ENCODE assay signal across 1 cellular context in the genomic region with DNA sequence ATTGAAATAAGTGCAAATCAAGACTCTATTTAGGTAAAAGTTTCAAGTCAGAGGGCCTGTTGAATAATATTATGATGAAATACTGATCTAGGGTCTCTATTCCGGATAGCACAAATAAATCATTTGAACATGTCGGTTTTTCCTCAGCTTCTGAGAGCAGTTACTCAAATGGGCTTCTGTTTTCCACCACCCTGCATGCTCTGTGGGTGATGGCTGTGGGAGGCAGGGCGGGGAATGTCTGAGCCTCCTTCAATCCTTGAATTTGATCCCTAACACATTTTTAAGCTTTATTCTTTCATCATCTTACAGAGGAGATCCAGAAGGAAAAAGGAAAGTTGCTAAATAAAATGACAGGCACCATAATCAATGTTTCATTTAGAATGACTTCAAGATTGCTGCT.
TF ChIP-seq lines count a peak whose summit lies in the region.

No MANE protein-coding gene starts in this region.

TF ChIP-seq in HEK293, 187 proteins besides CTCF, POLR2A, EP300 and RAD21 (continued from another document):
- TF ChIP-seq, protein P1, sequence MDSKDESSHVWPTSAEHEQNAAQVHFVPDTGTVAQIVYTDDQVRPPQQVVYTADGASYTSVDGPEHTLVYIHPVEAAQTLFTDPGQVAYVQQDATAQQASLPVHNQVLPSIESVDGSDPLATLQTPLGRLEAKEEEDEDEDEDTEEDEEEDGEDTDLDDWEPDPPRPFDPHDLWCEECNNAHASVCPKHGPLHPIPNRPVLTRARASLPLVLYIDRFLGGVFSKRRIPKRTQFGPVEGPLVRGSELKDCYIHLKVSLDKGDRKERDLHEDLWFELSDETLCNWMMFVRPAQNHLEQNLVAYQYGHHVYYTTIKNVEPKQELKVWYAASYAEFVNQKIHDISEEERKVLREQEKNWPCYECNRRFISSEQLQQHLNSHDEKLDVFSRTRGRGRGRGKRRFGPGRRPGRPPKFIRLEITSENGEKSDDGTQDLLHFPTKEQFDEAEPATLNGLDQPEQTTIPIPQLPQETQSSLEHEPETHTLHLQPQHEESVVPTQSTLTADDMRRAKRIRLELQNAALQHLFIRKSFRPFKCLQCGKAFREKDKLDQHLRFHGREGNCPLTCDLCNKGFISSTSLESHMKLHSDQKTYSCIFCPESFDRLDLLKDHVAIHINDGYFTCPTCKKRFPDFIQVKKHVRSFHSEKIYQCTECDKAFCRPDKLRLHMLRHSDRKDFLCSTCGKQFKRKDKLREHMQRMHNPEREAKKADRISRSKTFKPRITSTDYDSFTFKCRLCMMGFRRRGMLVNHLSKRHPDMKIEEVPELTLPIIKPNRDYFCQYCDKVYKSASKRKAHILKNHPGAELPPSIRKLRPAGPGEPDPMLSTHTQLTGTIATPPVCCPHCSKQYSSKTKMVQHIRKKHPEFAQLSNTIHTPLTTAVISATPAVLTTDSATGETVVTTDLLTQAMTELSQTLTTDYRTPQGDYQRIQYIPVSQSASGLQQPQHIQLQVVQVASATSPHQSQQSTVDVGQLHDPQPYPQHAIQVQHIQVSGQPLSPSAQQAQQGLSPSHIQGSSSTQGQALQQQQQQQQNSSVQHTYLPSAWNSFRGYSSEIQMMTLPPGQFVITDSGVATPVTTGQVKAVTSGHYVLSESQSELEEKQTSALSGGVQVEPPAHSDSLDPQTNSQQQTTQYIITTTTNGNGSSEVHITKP (tag by site-specific recombination; IDR thresholded peaks at IDR 0.05): peak; percentile 19; the same call in 1 of the 2 replicates
- TF ChIP-seq, protein P2, sequence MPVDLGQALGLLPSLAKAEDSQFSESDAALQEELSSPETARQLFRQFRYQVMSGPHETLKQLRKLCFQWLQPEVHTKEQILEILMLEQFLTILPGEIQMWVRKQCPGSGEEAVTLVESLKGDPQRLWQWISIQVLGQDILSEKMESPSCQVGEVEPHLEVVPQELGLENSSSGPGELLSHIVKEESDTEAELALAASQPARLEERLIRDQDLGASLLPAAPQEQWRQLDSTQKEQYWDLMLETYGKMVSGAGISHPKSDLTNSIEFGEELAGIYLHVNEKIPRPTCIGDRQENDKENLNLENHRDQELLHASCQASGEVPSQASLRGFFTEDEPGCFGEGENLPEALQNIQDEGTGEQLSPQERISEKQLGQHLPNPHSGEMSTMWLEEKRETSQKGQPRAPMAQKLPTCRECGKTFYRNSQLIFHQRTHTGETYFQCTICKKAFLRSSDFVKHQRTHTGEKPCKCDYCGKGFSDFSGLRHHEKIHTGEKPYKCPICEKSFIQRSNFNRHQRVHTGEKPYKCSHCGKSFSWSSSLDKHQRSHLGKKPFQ (tag by site-specific recombination; IDR thresholded peaks at IDR 0.05): no peak
- peak; percentile 64 for TF ChIP-seq ZFHX2 (tag by site-specific recombination; conservative IDR thresholded peaks at IDR 0.05)
- TF ChIP-seq ZNF311 (tag by site-specific recombination; IDR thresholded peaks at IDR 0.05; ENCODE audit: borderline replicate concordance): no peak
- TF ChIP-seq TRIM28 (IDR thresholded peaks at IDR 0.05; ENCODE audit: borderline replicate concordance, low read length): no peak
- TF ChIP-seq, protein P3, sequence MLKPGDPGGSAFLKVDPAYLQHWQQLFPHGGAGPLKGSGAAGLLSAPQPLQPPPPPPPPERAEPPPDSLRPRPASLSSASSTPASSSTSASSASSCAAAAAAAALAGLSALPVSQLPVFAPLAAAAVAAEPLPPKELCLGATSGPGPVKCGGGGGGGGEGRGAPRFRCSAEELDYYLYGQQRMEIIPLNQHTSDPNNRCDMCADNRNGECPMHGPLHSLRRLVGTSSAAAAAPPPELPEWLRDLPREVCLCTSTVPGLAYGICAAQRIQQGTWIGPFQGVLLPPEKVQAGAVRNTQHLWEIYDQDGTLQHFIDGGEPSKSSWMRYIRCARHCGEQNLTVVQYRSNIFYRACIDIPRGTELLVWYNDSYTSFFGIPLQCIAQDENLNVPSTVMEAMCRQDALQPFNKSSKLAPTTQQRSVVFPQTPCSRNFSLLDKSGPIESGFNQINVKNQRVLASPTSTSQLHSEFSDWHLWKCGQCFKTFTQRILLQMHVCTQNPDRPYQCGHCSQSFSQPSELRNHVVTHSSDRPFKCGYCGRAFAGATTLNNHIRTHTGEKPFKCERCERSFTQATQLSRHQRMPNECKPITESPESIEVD (tag by site-specific recombination; IDR thresholded peaks at IDR 0.05): peak; percentile 55
- TF ChIP-seq GLI4 (tag by site-specific recombination; IDR thresholded peaks at IDR 0.05): no peak
- TF ChIP-seq ZXDB (tag by site-specific recombination; IDR thresholded peaks at IDR 0.05): no peak
- no peak for TF ChIP-seq ZNF114 (tag by site-specific recombination; IDR thresholded peaks at IDR 0.05)
- TF ChIP-seq, protein P4, sequence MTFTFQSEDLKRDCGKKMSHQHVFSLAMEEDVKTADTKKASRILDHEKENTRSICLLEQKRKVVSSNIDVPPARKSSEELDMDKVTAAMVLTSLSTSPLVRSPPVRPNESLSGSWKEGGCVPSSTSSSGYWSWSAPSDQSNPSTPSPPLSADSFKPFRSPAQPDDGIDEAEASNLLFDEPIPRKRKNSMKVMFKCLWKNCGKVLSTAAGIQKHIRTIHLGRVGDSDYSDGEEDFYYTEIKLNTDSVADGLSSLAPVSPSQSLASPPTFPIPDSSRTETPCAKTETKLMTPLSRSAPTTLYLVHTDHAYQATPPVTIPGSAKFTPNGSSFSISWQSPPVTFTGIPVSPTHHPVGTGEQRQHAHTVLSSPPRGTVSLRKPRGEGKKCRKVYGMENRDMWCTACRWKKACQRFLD (tag by site-specific recombination; IDR thresholded peaks at IDR 0.05): no peak
- TF ChIP-seq ZNF274 (IDR thresholded peaks at IDR 0.05; ENCODE audit: low read length): no peak
- no peak for TF ChIP-seq ZNF274 (tag by site-specific recombination; IDR thresholded peaks at IDR 0.05; ENCODE audit: borderline replicate concordance)
- no peak for TF ChIP-seq YY1 (tag by site-specific recombination; IDR thresholded peaks at IDR 0.05)
- no peak for TF ChIP-seq ZNF221 (tag by site-specific recombination; IDR thresholded peaks at IDR 0.05; ENCODE audit: borderline replicate concordance)
- TF ChIP-seq ZNF555 (tag by site-specific recombination; conservative IDR thresholded peaks at IDR 0.05): no peak
- TF ChIP-seq, protein P5, sequence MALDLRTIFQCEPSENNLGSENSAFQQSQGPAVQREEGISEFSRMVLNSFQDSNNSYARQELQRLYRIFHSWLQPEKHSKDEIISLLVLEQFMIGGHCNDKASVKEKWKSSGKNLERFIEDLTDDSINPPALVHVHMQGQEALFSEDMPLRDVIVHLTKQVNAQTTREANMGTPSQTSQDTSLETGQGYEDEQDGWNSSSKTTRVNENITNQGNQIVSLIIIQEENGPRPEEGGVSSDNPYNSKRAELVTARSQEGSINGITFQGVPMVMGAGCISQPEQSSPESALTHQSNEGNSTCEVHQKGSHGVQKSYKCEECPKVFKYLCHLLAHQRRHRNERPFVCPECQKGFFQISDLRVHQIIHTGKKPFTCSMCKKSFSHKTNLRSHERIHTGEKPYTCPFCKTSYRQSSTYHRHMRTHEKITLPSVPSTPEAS (tag by site-specific recombination; IDR thresholded peaks at IDR 0.05): no peak
- no peak for TF ChIP-seq ZNF624 (tag by site-specific recombination; IDR thresholded peaks at IDR 0.05)
- TF ChIP-seq ZNF112 (tag by site-specific recombination; IDR thresholded peaks at IDR 0.05): no peak
- no peak for TF ChIP-seq ZNF211 (tag by site-specific recombination; IDR thresholded peaks at IDR 0.05; ENCODE audit: low read depth)
- 0 out of 2 replicates have a peak, but pooled peaks have one; percentile 15 for TF ChIP-seq ZBTB8A (tag by site-specific recombination; IDR thresholded peaks at IDR 0.05)
- TF ChIP-seq IKZF3 (tag by site-specific recombination; IDR thresholded peaks at IDR 0.05): peak; percentile 59; the same call in 1 of the 2 replicates
- TF ChIP-seq ZNF776 (tag by site-specific recombination; IDR thresholded peaks at IDR 0.05; ENCODE audit: borderline replicate concordance): no peak
- no peak for TF ChIP-seq ZNF561 (tag by site-specific recombination; IDR thresholded peaks at IDR 0.05; ENCODE audit: borderline replicate concordance)
- TF ChIP-seq ZNF660 (tag by site-specific recombination; IDR thresholded peaks at IDR 0.05): 0 out of 2 replicates have a peak, but pooled peaks have one; percentile 29
TF ChIP-seq in HEK293: peak in this region for 12.
